Comparison of ENCODE assay signal across 16 cellular contexts in genomic region chr18:58103339-58103930, GRCh38. TPM values are rescaled to one million over a fixed set of nuclear protein-coding genes. Genes with fewer than 3 reads are reported as not detected.
DNase-seq lines count a peak whose midpoint lies in the region; ATAC-seq and TF ChIP-seq lines count a peak whose summit lies in the region.
"Had no signal": no experiment of that assay in that cellular context is flagged by ENCODE, and none has a peak within 500 bp of the region (broad histone marks: within the 10 kb centered on the region; RNA-seq: fewer than 3 reads in every experiment).

No MANE protein-coding gene starts in this region.

- H3K36me3 Mint-ChIP-seq in activated CD4-positive, alpha-beta memory T cell treated with anti-CD3 and anti-CD28 coated beads, Interleukin-2, amount 10 ng/mL, durations not matched to agents 7 days and 5 days (ENCODE audit: low read depth): no peaks in the 10 kb centered on the region

- H3K23ac ChIP-seq in IMR-90 (ENCODE audit: low read depth, low read length): no peak overlapping the region

- TF ChIP-seq CTCF in IMR-90 (conservative IDR thresholded peaks at IDR 0.05; ENCODE audit: low read depth, low read length): no peak
- TF ChIP-seq CTCF in coronary artery (IDR thresholded peaks at IDR 0.05): no peak

- H3K9me1 ChIP-seq in IMR-90 (ENCODE audit: insufficient read depth, low read length): peaks cover 7% of the 10 kb centered on the region; the same call in 1 of the 2 replicates

- H3K27me3 Mint-ChIP-seq in activated CD4-positive, alpha-beta memory T cell treated with anti-CD3 and anti-CD28 coated beads, Interleukin-2, amount 10 ng/mL, durations not matched to agents 7 days and 5 days: peaks cover 11% of the 10 kb centered on the region

- H4K5ac ChIP-seq in IMR-90 (ENCODE audit: low read depth, low read length): no peak overlapping the region

- ATAC-seq in IMR-90 (ENCODE audit: low read depth): peak; percentile 73
- ATAC-seq: activated CD4-positive, alpha-beta T cell treated with anti-CD3 and anti-CD28 coated beads for 36 hours had no signal

- H3K4me1 Mint-ChIP-seq in activated CD4-positive, alpha-beta memory T cell treated with anti-CD3 and anti-CD28 coated beads, Interleukin-2, amount 10 ng/mL, durations not matched to agents 7 days and 5 days: no peaks in the 10 kb centered on the region

- POLR2A ChIA-PET in IMR-90 (lab: Charles Lee; ENCODE audit: unreplicated experiment): no interaction called here
- POLR2A ChIA-PET in activated CD4-positive, alpha-beta memory T cell treated with anti-CD3 and anti-CD28 coated beads, Interleukin-2, amount 10 ng/mL, durations not matched to agents 7 days and 5 days (lab: Charles Lee): no interaction called here

- H3K14ac ChIP-seq in IMR-90 (replicated peaks; ENCODE audit: low read depth, low read length): no peak overlapping the region

- no peak overlapping the region for H2BK120ac ChIP-seq in IMR-90 (ENCODE audit: low read depth, low read length)

- no peak overlapping the region for H2AK9ac ChIP-seq in IMR-90 (replicated peaks; ENCODE audit: low read depth, low read length, poor library complexity)

- H2AK5ac ChIP-seq in IMR-90 (ENCODE audit: low read depth, low read length): no peak overlapping the region

- H4K91ac ChIP-seq in IMR-90 (ENCODE audit: insufficient read depth, low read depth, low read length): no peak overlapping the region

- no peaks in the 10 kb centered on the region for H3K27me3 ChIP-seq in IMR-90 (ENCODE audit: control insufficient read depth, insufficient read depth, low read length)
- H3K27me3 ChIP-seq in layer of hippocampus (ENCODE audit: control insufficient read depth, insufficient read depth, low read length): no peaks in the 10 kb centered on the region

- no peak for TF ChIP-seq RAD21 in IMR-90 (IDR thresholded peaks at IDR 0.05; ENCODE audit: low read length)

- H3K18ac ChIP-seq in IMR-90 (ENCODE audit: low read depth, low read length): no peak overlapping the region

- 0 out of 2 replicates have a peak, but pooled peaks cover 4% of the 10 kb centered on the region for H4K20me1 ChIP-seq in IMR-90 (ENCODE audit: insufficient read depth, low read length)

- H3K27ac ChIP-seq in IMR-90 (ENCODE audit: insufficient read depth, low read length) (no peak overlapping the region), layer of hippocampus (ENCODE audit: low read depth, low read length) (peak overlapping the region; percentile 16), coronary artery (no peak overlapping the region)
- H3K27ac ChIP-seq: thoracic aorta had no signal

- in situ Hi-C loops in IMR-90 (cut with MboI; ENCODE audit: low sequenced_read_pairs): loop anchor here (25.0 kb wide), 1 partner anchor 466 kb away; no protein-coding TSS in a partner anchor

- dilution Hi-C loops in IMR-90 (cut with HindIII; ENCODE audit: low sequenced_read_pairs, unreplicated experiment): no loop called here

- no peak overlapping the region for H3K4me3 ChIP-seq in IMR-90 (ENCODE audit: insufficient read depth, low read depth, low read length)
- H3K4me3 ChIP-seq in coronary artery: no peak overlapping the region
- H3K4me3 ChIP-seq: thoracic aorta had no signal

- H3K36me3 ChIP-seq in IMR-90 (ENCODE audit: control insufficient read depth, insufficient read depth, low read length): no peaks in the 10 kb centered on the region
- H3K36me3 ChIP-seq: thoracic aorta had no signal

- intact Hi-C loops in IMR-90 (cut with micrococcal nuclease): no loop called here

- no peak overlapping the region for H2BK15ac ChIP-seq in IMR-90 (ENCODE audit: low read depth, low read length)

- H3K9me3 Mint-ChIP-seq in activated CD4-positive, alpha-beta memory T cell treated with anti-CD3 and anti-CD28 coated beads, Interleukin-2, amount 10 ng/mL, durations not matched to agents 7 days and 5 days: no peaks in the 10 kb centered on the region

- H3K4me3 Mint-ChIP-seq in activated CD4-positive, alpha-beta memory T cell treated with anti-CD3 and anti-CD28 coated beads, Interleukin-2, amount 10 ng/mL, durations not matched to agents 7 days and 5 days: no peak overlapping the region
- H3K4me3 Mint-ChIP-seq: activated CD4-positive, alpha-beta T cell treated with anti-CD3 and anti-CD28 coated beads for 36 hours had no signal

- DNase-seq in IMR-90 (peak; percentile 31), RPMI8226 (peak; percentile 79), superior temporal gyrus (ENCODE audit: extremely low spot score) (peak; percentile 47), coronary artery (ENCODE audit: low spot score) (no peak), cerebellar nuclear complex (lab: John Stamatoyannopoulos, UW) (no peak)
- no peak for DNase-seq in activated CD4-positive, alpha-beta memory T cell treated with anti-CD3 and anti-CD28 coated beads, Interleukin-2, amount 10 ng/mL, durations not matched to agents 7 days and 5 days
- DNase-seq: activated CD4-positive, alpha-beta T cell treated with anti-CD3 and anti-CD28 coated beads for 36 hours; activated CD8-positive, alpha-beta memory T cell treated with anti-CD3 and anti-CD28 coated beads, Interleukin-2, amount 50 U/mL, for 4 hours; activated naive CD4-positive, alpha-beta T cell; DMS79 treated with DMSO at 0.1 percent for 48 hours; effector CD8-positive, alpha-beta T cell; foreskin fibroblast; NCI-H2029; SIG-M5 had no signal

- no TSS peak for BruUV-seq in IMR-90 (replicated peaks; lab: Mats Ljungman, UMichigan)

- peaks cover 12% of the 10 kb centered on the region for H3K4me1 ChIP-seq in IMR-90 (ENCODE audit: control insufficient read depth, insufficient read depth, low read length)

- H4K8ac ChIP-seq in IMR-90 (ENCODE audit: low read depth in 2 of 2, low read length in 2 of 2): no peak overlapping the region

- no peak overlapping the region for H2BK20ac ChIP-seq in IMR-90 (ENCODE audit: low read depth, low read length)

- no peak overlapping the region for H3K27ac Mint-ChIP-seq in activated CD4-positive, alpha-beta memory T cell treated with anti-CD3 and anti-CD28 coated beads, Interleukin-2, amount 10 ng/mL, durations not matched to agents 7 days and 5 days
- H3K27ac Mint-ChIP-seq: activated CD4-positive, alpha-beta T cell treated with anti-CD3 and anti-CD28 coated beads for 36 hours had no signal

- no peak overlapping the region for H2BK5ac ChIP-seq in IMR-90 (ENCODE audit: low read depth, low read length, poor library complexity, severe bottlenecking)

- H3K4me2 ChIP-seq in IMR-90 (ENCODE audit: low read depth, low read length): peak overlapping the region; percentile 4; the same call in 1 of the 2 replicates

- no peaks in the 10 kb centered on the region for H3K79me1 ChIP-seq in IMR-90 (ENCODE audit: low read depth in 1 of 2, low read length in 2 of 2)

- CTCF ChIA-PET in IMR-90 (lab: Yijun Ruan, JAX): no interaction called here
- CTCF ChIA-PET in activated CD4-positive, alpha-beta memory T cell treated with anti-CD3 and anti-CD28 coated beads, Interleukin-2, amount 10 ng/mL, durations not matched to agents 7 days and 5 days (lab: Charles Lee): no interaction called here

- no peak overlapping the region for H3K9ac ChIP-seq in IMR-90 (ENCODE audit: low read depth, low read length)

- no CpG with 5 or more reads among the region's 6 CpGs for WGBS in IMR-90 (ENCODE audit: extremely low coverage in 2 of 2, insufficient read length in 1 of 2), 2 experiments

- no peak for TF ChIP-seq POLR2A in IMR-90 (IDR thresholded peaks at IDR 0.05; ENCODE audit: low read depth, low read length)

- no peak overlapping the region for H3K56ac ChIP-seq in IMR-90 (ENCODE audit: extremely low read depth, insufficient read depth, low read length)

- no peaks in the 10 kb centered on the region for H3K9me3 ChIP-seq in IMR-90 (ENCODE audit: control insufficient read depth, insufficient read depth, low read length)
- H3K9me3 ChIP-seq: thoracic aorta had no signal

- no peak overlapping the region for H3K4ac ChIP-seq in IMR-90 (ENCODE audit: low read depth, low read length)

- H2AFZ ChIP-seq in IMR-90 (replicated peaks; ENCODE audit: low read length, poor library complexity): no peak overlapping the region

TF ChIP-seq in IMR-90, 13 proteins besides CTCF, POLR2A, EP300 and RAD21:
- TF ChIP-seq MAFK (IDR thresholded peaks at IDR 0.05; ENCODE audit: low read depth, low read length): peak; percentile 80
- TF ChIP-seq NFE2L2 (IDR thresholded peaks at IDR 0.05; ENCODE audit: low read depth, low read length): no peak
- TF ChIP-seq SMC3 (IDR thresholded peaks at IDR 0.05; ENCODE audit: low read depth, low read length): no peak
TF ChIP-seq in IMR-90: peak in this region for 1.

RNA-seq across cellular contexts. Expression of gene NEDD4L, which starts 59.4 kb away (rescaled TPM):
- total RNA-seq in IMR-90 (2012; rRNA removed): 10.0 and 12.8 TPM in 2 replicates
- polyA plus RNA-seq in IMR-90 (2012; rRNA removed): 10.8 and 10.9 TPM in 2 replicates
- polyA plus RNA-seq in IMR-90 (2012; cell fraction: cytosol; rRNA removed): 3.9 and 8.0 TPM in 2 replicates
- polyA plus RNA-seq in IMR-90 (2012; cell fraction: nucleus; rRNA removed; ENCODE audit: low replicate concordance): 12.3 and 32.0 TPM in 2 replicates
- total RNA-seq in activated CD4-positive, alpha-beta memory T cell treated with anti-CD3 and anti-CD28 coated beads, Interleukin-2, amount 10 ng/mL, durations not matched to agents 7 days and 5 days: 1 to 10 TPM; 4.6 to 5.8 TPM

Comparison
In these comparisons a context has a peak if more than half of its experiments do, and no peak if none do; other contexts are left out.
1. DNase-seq: peak in IMR-90 (single experiment), RPMI8226 (single experiment) and superior temporal gyrus (single experiment); none in coronary artery (single experiment), activated CD4-positive, alpha-beta memory T cell treated with anti-CD3 and anti-CD28 coated beads, Interleukin-2, amount 10 ng/mL, durations not matched to agents 7 days and 5 days (single experiment) and cerebellar nuclear complex (0 of 2).